Comparison of ENCODE assay signal across 8 cellular contexts in the genomic region with DNA sequence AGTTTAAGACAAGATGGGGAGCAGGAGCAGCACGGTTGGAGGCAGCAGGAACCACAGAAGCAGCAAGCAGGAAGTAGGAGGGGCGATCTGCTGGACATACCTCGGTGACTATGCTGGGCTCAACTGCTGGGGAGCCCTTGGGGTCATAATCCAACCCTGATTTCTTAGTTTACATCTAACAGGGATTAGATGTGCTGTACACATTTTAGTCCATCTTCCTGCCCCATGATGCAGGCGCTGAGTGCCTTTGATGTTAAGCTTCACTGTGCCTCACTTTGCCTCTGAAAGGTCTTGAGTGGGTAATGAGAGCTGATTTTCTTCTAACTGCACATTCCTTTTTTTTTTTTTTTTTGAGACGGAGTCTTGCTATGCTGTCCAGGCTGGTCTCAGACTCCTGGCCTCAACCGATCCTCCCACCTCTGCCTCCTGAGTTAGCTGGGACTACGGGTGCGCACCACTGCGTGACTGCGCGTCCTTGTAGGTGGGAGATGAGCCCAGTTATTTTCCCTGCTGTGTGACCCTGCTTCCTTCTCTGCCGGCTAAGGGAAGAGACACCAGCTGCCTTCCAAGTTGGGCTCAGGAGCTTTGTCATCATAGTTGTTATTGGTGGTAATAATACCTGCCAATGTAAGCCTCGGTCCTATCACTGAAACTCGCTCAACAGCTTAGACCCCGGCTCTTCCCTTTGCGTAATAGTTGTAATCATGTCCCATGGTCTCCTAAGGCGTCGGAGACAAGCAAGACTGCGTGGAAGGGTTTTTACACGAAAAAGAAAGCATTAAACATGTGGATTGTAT. TPM values are rescaled to one million over a fixed set of nuclear protein-coding genes. Genes with fewer than 3 reads are reported as not detected.
DNase-seq lines count a peak whose midpoint lies in the region; ATAC-seq and TF ChIP-seq lines count a peak whose summit lies in the region.

No MANE protein-coding gene starts in this region.

- WGBS in body of pancreas, 2 donors, result 43 to 45% methylated on average over 20 of the region's 20 CpGs
- 41 to 42% methylated on average over 20 of the region's 20 CpGs for WGBS in upper lobe of left lung, 2 donors

- TF ChIP-seq EP300 in upper lobe of left lung (IDR thresholded peaks at IDR 0.05), result no peak

- no peak for TF ChIP-seq POLR2A in body of pancreas (IDR thresholded peaks at IDR 0.05)
- no peak for TF ChIP-seq POLR2A in upper lobe of left lung (IDR thresholded peaks at IDR 0.05)

- TF ChIP-seq CTCF in cardiac muscle cell (IDR thresholded peaks at IDR 0.05; ENCODE audit: low read depth, low read length) (no peak), body of pancreas (IDR thresholded peaks at IDR 0.05) (no peak), lower lobe of right lung (IDR thresholded peaks at IDR 0.05) (no peak), upper lobe of left lung (IDR thresholded peaks at IDR 0.05) (no peak)

- H3K4me3 ChIP-seq in cardiac muscle cell (peak overlapping the region; percentile 50), body of pancreas (peak overlapping the region in 1 of 2 donors; percentile 31), lower lobe of right lung (peak overlapping the region; percentile 76), upper lobe of left lung (peak overlapping the region in 3 of 4 donors; percentile 70 to 85 (median 78))

- H3K36me3 ChIP-seq in cardiac muscle cell (no peaks in the 10 kb centered on the region), body of pancreas (replicated peaks in 1 of 2; ENCODE audit: insufficient read depth in 1 of 2, low read depth in 2 of 2) (no peaks in the 10 kb centered on the region), lower lobe of right lung (no peaks in the 10 kb centered on the region), upper lobe of left lung (no peaks in the 10 kb centered on the region)

- no peak overlapping the region for H3K27ac ChIP-seq in cardiac muscle cell
- H3K27ac ChIP-seq in body of pancreas, result peak overlapping the region; percentile 91 to 95 (median 94)
- H3K27ac ChIP-seq in lower lobe of right lung, result peak overlapping the region; percentile 92
- peak overlapping the region; percentile 83 to 94 (median 88) for H3K27ac ChIP-seq in upper lobe of left lung

- intact Hi-C loops in Right ventricle myocardium inferior (cut with DNase I), result loop anchor here (2.0 to 5.0 kb wide), 2 partner anchors 63 to 84 kb away; a partner anchor contains a TSS
- intact Hi-C loops in body of pancreas (cut with DNase I), result no loop called here
- intact Hi-C loops in lower lobe of right lung (cut with DNase I), result no loop called here

- DNase-seq in cardiac muscle cell (ENCODE audit: low read depth in 1 of 2, low spot score in 1 of 2) (peak in 1 of 2 donors; percentile 13), Right ventricle myocardium inferior (ENCODE audit: missing footprints) (no peak), NOMO-1 treated with dmso at 0.1 percent for 144 hours (lab: John Stamatoyannopoulos, UW; ENCODE audit: unreplicated experiment) (peak; percentile 79), body of pancreas (peak in 2 of 4 donors; percentile 18 to 43), lower lobe of right lung (peak; percentile 55), upper lobe of left lung (peak in 1 of 2 donors; percentile 60), COR-L47 (lab: John Stamatoyannopoulos, UW) (no peak)

- H3K9me3 ChIP-seq in cardiac muscle cell (ENCODE audit: low read depth) (no peaks in the 10 kb centered on the region), body of pancreas (no peaks in the 10 kb centered on the region), lower lobe of right lung (no peaks in the 10 kb centered on the region), upper lobe of left lung (no peaks in the 10 kb centered on the region)

- H3K27me3 ChIP-seq in cardiac muscle cell, result no peaks in the 10 kb centered on the region
- H3K27me3 ChIP-seq in body of pancreas, result no peaks in the 10 kb centered on the region
- H3K27me3 ChIP-seq in lower lobe of right lung (ENCODE audit: low read depth), result no peaks in the 10 kb centered on the region
- H3K27me3 ChIP-seq in upper lobe of left lung, result no peaks in the 10 kb centered on the region

- no peak for ATAC-seq in Right ventricle myocardium inferior
- peak; percentile 7 for ATAC-seq in body of pancreas
- no peak for ATAC-seq in lower lobe of right lung
- peak in 1 of 2 donors; percentile 34 for ATAC-seq in upper lobe of left lung (ENCODE audit: low FRiP score in 2 of 2)
- ATAC-seq in GM21526 (IDR thresholded peaks at IDR 0.05; ENCODE audit: low FRiP score, unreplicated experiment), result no peak

- H3K4me1 ChIP-seq in cardiac muscle cell (ENCODE audit: low read depth) (peaks cover 5% of the 10 kb centered on the region), body of pancreas (peaks cover 29% of the 10 kb centered on the region), lower lobe of right lung (peaks cover 24% of the 10 kb centered on the region), upper lobe of left lung (peaks cover 0 to 28% (median 10%) of the 10 kb centered on the region in 4 donors)

RNA-seq across cellular contexts. Expression of a gene that starts 1.1 kb away (rescaled TPM):
- 8.4 and 9.9 TPM in 2 replicates for total RNA-seq in cardiac muscle cell
- 6.4 and 7.3 TPM in 2 replicates for polyA plus RNA-seq in cardiac muscle cell
- total RNA-seq in Right ventricle myocardium inferior, result 5.9 TPM
- total RNA-seq in body of pancreas, result 10 to 100 TPM; 14.0 to 32.3 TPM
- 16.7 TPM for total RNA-seq in lower lobe of right lung
- total RNA-seq in upper lobe of left lung, result 10 to 100 TPM; 13.6 to 35.5 (median 18.6) TPM

RNA-seq across cellular contexts. Expression of a gene that starts 54.3 kb away (rescaled TPM):
- total RNA-seq in cardiac muscle cell, result 0.11 TPM in 1 of 2 replicates, not detected in the other
- not detected in 2 replicates for polyA plus RNA-seq in cardiac muscle cell
- 0.22 TPM for total RNA-seq in Right ventricle myocardium inferior
- total RNA-seq in body of pancreas, result 10 to 100 TPM in 1 of 2 donors, 1 to 10 TPM in 1; 9.9 to 12.7 TPM
- total RNA-seq in lower lobe of right lung, result 9.2 TPM
- 10 to 100 TPM in 1 of 6 donors, 1 to 10 TPM in 5; 3.3 to 12.8 (median 7.3) TPM for total RNA-seq in upper lobe of left lung

Comparison
In these comparisons a context has a peak if more than half of its experiments do, and no peak if none do; other contexts are left out.
1. DNase-seq: peak in NOMO-1 treated with dmso at 0.1 percent for 144 hours (single experiment) and lower lobe of right lung (single experiment); none in Right ventricle myocardium inferior (single experiment) and COR-L47 (single experiment).